Comparison of ENCODE assay signal across 8 cellular contexts in genomic region chr17:44110823-44111633, GRCh38. TPM values are rescaled to one million over a fixed set of nuclear protein-coding genes. Genes with fewer than 3 reads are reported as not detected.
DNase-seq lines count a peak whose midpoint lies in the region; ATAC-seq lines count a peak whose summit lies in the region.

No MANE protein-coding gene starts in this region.

- no peaks in the 10 kb centered on the region for H3K27me3 Mint-ChIP-seq in memory B cell

- H3K36me3 Mint-ChIP-seq in memory B cell, result peaks cover 4% of the 10 kb centered on the region

- peaks cover 32% of the 10 kb centered on the region for H3K4me1 Mint-ChIP-seq in memory B cell

- H3K4me3 Mint-ChIP-seq in memory B cell, result peak overlapping the region; percentile 72

- H3K27ac Mint-ChIP-seq in memory B cell, result no peak overlapping the region

- DNase-seq in G401 (ENCODE audit: low spot score) (peak; percentile 87), NCI-H460 (ENCODE audit: extremely low read depth, low read depth) (peak; percentile 26), ecto neural progenitor cell (ENCODE audit: low spot score) (peak; percentile 80), memory B cell (ENCODE audit: low spot score in 2 of 2) (peak; percentile 46 to 50)
- peak; percentile 61 to 67 for DNase-seq in activated CD4-positive, alpha-beta T cell treated with anti-CD3 and anti-CD28 coated beads, Interleukin-2, amount 50 U/mL, for 48 hours
- DNase-seq in stimulated activated CD8-positive, alpha-beta memory T cell treated with anti-CD3 and anti-CD28 coated beads, Interleukin-12 subunit alpha, Interleukin-12 subunit beta, amount 100 ng/mL, for 1 hour (ENCODE audit: low read depth), result peak; percentile 15

- no peaks in the 10 kb centered on the region for H3K9me3 Mint-ChIP-seq in memory B cell

- in situ Hi-C loops in G401 (cut with HindIII; ENCODE audit: low sequenced_read_pairs), result no loop called here

- ATAC-seq in HG03108 (IDR thresholded peaks at IDR 0.05; ENCODE audit: unreplicated experiment) (peak; percentile 64), memory B cell (ENCODE audit: low read depth) (peak; percentile 86), GM19351 (IDR thresholded peaks at IDR 0.05; ENCODE audit: unreplicated experiment) (no peak)

RNA-seq across cellular contexts. Expression of gene HDAC5, which starts 12.4 kb away (rescaled TPM):
- 65.5 and 70.6 TPM in 2 replicates for total RNA-seq in G401 (2014; rRNA removed; shearing (Covaris generic))
- 6.3 and 8.9 TPM in 2 replicates for total RNA-seq in NCI-H460 (2014; rRNA removed; shearing (Covaris generic))
- polyA plus RNA-seq in NCI-H460 (2014; cell fraction: nucleus; rRNA removed), result 1.7 and 2.7 TPM in 2 replicates

RNA-seq across cellular contexts. Expression of gene HROB, which starts 30.7 kb away (rescaled TPM):
- 7.6 and 9.9 TPM in 2 replicates for total RNA-seq in G401 (2014; rRNA removed; shearing (Covaris generic))
- total RNA-seq in NCI-H460 (2014; rRNA removed; shearing (Covaris generic)), result 4.0 and 4.8 TPM in 2 replicates
- 9.9 and 13.2 TPM in 2 replicates for polyA plus RNA-seq in NCI-H460 (2014; cell fraction: nucleus; rRNA removed)

RNA-seq across cellular contexts. Expression of gene G6PC3, which starts 40.5 kb away (rescaled TPM):
- 18.6 and 23.2 TPM in 2 replicates for total RNA-seq in G401 (2014; rRNA removed; shearing (Covaris generic))
- total RNA-seq in NCI-H460 (2014; rRNA removed; shearing (Covaris generic)), result 59.3 and 62.0 TPM in 2 replicates
- 43.5 and 58.5 TPM in 2 replicates for polyA plus RNA-seq in NCI-H460 (2014; cell fraction: nucleus; rRNA removed)

RNA-seq across cellular contexts. Expression of gene LSM12, which starts 44.6 kb away (rescaled TPM):
- 93.5 and 116 TPM in 2 replicates for total RNA-seq in G401 (2014; rRNA removed; shearing (Covaris generic))
- total RNA-seq in NCI-H460 (2014; rRNA removed; shearing (Covaris generic)), result 74.5 and 76.3 TPM in 2 replicates
- polyA plus RNA-seq in NCI-H460 (2014; cell fraction: nucleus; rRNA removed), result 25.9 and 35.2 TPM in 2 replicates

RNA-seq across cellular contexts. Expression of gene ASB16, which starts 59.5 kb away (rescaled TPM):
- not detected in 2 replicates for total RNA-seq in G401 (2014; rRNA removed; shearing (Covaris generic))
- not detected in 2 replicates for total RNA-seq in NCI-H460 (2014; rRNA removed; shearing (Covaris generic))
- not detected in 2 replicates for polyA plus RNA-seq in NCI-H460 (2014; cell fraction: nucleus; rRNA removed)

Comparison
In these comparisons a context has a peak if more than half of its experiments do, and no peak if none do; other contexts are left out.
1. DNase-seq: peak in every context shown above with its lines; median percentile 87 in G401; 80 in ecto neural progenitor cell; 64 in activated CD4-positive, alpha-beta T cell treated with anti-CD3 and anti-CD28 coated beads, Interleukin-2, amount 50 U/mL, for 48 hours; 48 in memory B cell; 26 in NCI-H460; 15 in stimulated activated CD8-positive, alpha-beta memory T cell treated with anti-CD3 and anti-CD28 coated beads, Interleukin-12 subunit alpha, Interleukin-12 subunit beta, amount 100 ng/mL, for 1 hour.